Comparison of ENCODE assay signal across 1 cellular context in the genomic region with DNA sequence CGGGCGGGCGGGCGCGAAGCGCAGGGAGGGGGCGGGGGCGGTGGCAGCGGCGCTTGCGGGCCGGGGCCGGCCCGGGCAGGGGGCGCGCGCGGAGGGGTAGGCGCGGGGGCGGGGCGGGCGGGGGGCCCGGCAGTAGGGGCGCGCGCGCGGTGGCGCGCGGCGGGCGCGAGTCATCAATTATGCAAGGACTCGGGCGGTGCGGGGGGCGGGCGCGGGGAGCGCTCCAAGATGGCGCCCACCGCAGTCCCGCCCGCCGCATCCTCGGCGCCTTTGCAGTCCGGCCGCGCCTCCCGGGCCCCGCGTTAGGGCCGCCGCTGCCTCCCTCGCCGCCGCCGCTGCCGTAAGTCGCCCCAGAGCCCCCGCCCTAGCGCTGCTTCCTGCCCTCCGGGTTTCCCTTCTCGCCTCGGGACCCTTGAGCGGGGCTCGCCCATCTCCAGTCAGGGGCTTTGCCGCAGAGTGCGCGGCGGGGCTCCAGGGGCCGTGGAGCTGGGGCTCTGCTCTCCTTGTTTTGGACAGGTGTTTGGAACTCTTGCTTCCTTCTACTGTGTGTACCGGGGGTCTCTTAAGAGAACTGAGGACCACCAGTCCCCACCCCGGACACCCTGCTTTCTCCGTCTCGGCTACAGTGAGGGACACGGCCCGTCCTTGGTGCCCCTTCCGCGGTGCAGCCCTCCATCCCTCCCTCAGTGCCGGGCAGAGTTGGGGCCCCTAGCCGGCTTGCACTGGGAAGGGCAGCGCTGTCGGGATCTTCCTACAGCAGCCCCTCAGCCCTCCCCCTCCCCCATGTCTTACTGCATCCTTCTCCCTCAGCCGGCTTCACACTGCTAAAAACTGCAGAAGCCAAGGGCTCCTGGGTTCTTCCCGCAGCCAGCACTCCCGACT.
TF ChIP-seq lines count a peak whose summit lies in the region.

SCN8A (plus strand) TSS at position 214 of the 882 bp plus-strand sequence. CDS start 71,585 bp downstream, outside the sequence.

TF ChIP-seq in GM23338, 12 proteins besides CTCF, POLR2A, EP300 and RAD21 (continued from another document):
- no peak for TF ChIP-seq REST (IDR thresholded peaks at IDR 0.05; ENCODE audit: unreplicated experiment)
- peak; percentile 41; the same call in 1 of the 2 replicates for TF ChIP-seq POLR2AphosphoS5 (IDR thresholded peaks at IDR 0.05; ENCODE audit: low read depth)
